ENCODE assay signal across 10 cellular contexts in genomic region chrX:65674351-65674893, GRCh38. TPM values are rescaled to one million over a fixed set of nuclear protein-coding genes. Genes with fewer than 3 reads are reported as not detected.
DNase-seq lines count a peak whose midpoint lies in the region; ATAC-seq and TF ChIP-seq lines count a peak whose summit lies in the region.
"Had no signal": no experiment of that assay in that cellular context is flagged by ENCODE, and none has a peak within 500 bp of the region (broad histone marks: within the 10 kb centered on the region; RNA-seq: fewer than 3 reads in every experiment).

No MANE protein-coding gene starts in this region.

- TF ChIP-seq RAD21 in SK-N-SH (IDR thresholded peaks at IDR 0.05; ENCODE audit: low read length), result no peak

- POLR2A ChIA-PET in SK-N-SH (lab: Yijun Ruan, JAX), result no interaction called here

- DNase-seq in SK-N-SH, result no peak
- no peak for DNase-seq in activated naive CD4-positive, alpha-beta T cell treated with anti-CD3 and anti-CD28 coated beads, Interleukin-2, amount 50 U/mL, for 72 hours (ENCODE audit: low spot score in 2 of 2)
- no peak for DNase-seq in right atrium auricular region (ENCODE audit: low spot score)
- peak in 1 of 2 donors; percentile 21 for DNase-seq in stimulated activated naive CD8-positive, alpha-beta T cell treated with anti-CD3 and anti-CD28 coated beads, Interleukin-15, amount 100 ng/mL, for 72 hours
- no peak for DNase-seq in cerebellar nuclear complex (lab: John Stamatoyannopoulos, UW)
- DNase-seq in NCI-H1930 (lab: John Stamatoyannopoulos, UW), result no peak
- no peak for DNase-seq in pons (ENCODE audit: low spot score)

- H3K9me3 ChIP-seq in SK-N-SH, result no peaks in the 10 kb centered on the region
- H3K9me3 ChIP-seq in right atrium auricular region, result no peaks in the 10 kb centered on the region

- CTCF ChIA-PET in SK-N-SH (lab: Yijun Ruan, JAX), result no interaction called here

- H3K79me2 ChIP-seq in SK-N-SH (ENCODE audit: insufficient read depth), result peaks cover 96% of the 10 kb centered on the region

- ATAC-seq in SK-N-SH treated with all-trans-retinoic acid at 6 μM for 48 hours, result no peak
- ATAC-seq in activated naive CD4-positive, alpha-beta T cell treated with anti-CD3 and anti-CD28 coated beads, Interleukin-2, amount 50 U/mL, for 72 hours, result peak; percentile 28 to 38
- peak; percentile 51 for ATAC-seq in stimulated activated naive CD8-positive, alpha-beta T cell treated with anti-CD3 and anti-CD28 coated beads, Interleukin-15, amount 100 ng/mL, for 72 hours

- H3K36me3 ChIP-seq in SK-N-SH (replicated peaks in 1 of 2; ENCODE audit: control insufficient read depth in 1 of 2, insufficient read depth in 2 of 2, low read length in 1 of 2) (no peaks in the 10 kb centered on the region), right atrium auricular region (no peaks in the 10 kb centered on the region)

- H3K36me3 Mint-ChIP-seq in activated naive CD4-positive, alpha-beta T cell treated with anti-CD3 and anti-CD28 coated beads, Interleukin-2, amount 50 U/mL, for 72 hours, result peaks cover 47 to 61% of the 10 kb centered on the region in 2 donors

- peak overlapping the region; percentile 96 to 99 for H3K27ac Mint-ChIP-seq in activated naive CD4-positive, alpha-beta T cell treated with anti-CD3 and anti-CD28 coated beads, Interleukin-2, amount 50 U/mL, for 72 hours
- H3K27ac Mint-ChIP-seq in stimulated activated naive CD8-positive, alpha-beta T cell treated with anti-CD3 and anti-CD28 coated beads, Interleukin-15, amount 100 ng/mL, for 72 hours, result peak overlapping the region in 1 of 2 donors; percentile 95

- peak overlapping the region; percentile 84 to 95 for H3K4me3 Mint-ChIP-seq in stimulated activated naive CD8-positive, alpha-beta T cell treated with anti-CD3 and anti-CD28 coated beads, Interleukin-15, amount 100 ng/mL, for 72 hours

- H3K27me3 ChIP-seq in SK-N-SH (ENCODE audit: insufficient read depth) (no peaks in the 10 kb centered on the region), right atrium auricular region (no peaks in the 10 kb centered on the region)

- H3K9me3 Mint-ChIP-seq in activated naive CD4-positive, alpha-beta T cell treated with anti-CD3 and anti-CD28 coated beads, Interleukin-2, amount 50 U/mL, for 72 hours, result no peaks in the 10 kb centered on the region
- H3K9me3 Mint-ChIP-seq in stimulated activated naive CD8-positive, alpha-beta T cell treated with anti-CD3 and anti-CD28 coated beads, Interleukin-15, amount 100 ng/mL, for 72 hours, result no peaks in the 10 kb centered on the region

- H4K20me1 ChIP-seq in SK-N-SH (ENCODE audit: insufficient read depth), result peaks cover 49% of the 10 kb centered on the region

- peaks cover 0 to 16% of the 10 kb centered on the region in 2 experiments; a peak in 2 of 4 replicates for H3K4me1 ChIP-seq in SK-N-SH (ENCODE audit: control insufficient read depth in 1 of 2, insufficient read depth in 2 of 2, low read depth in 1 of 2, low read length in 1 of 2)
- H3K4me1 ChIP-seq in right atrium auricular region, result peaks cover 0 to 93% of the 10 kb centered on the region in 2 donors

- no peaks in the 10 kb centered on the region for H3K9me2 ChIP-seq in SK-N-SH

- TF ChIP-seq EP300 in SK-N-SH (IDR thresholded peaks at IDR 0.05; ENCODE audit: borderline replicate concordance in 1 of 2, low read depth in 1 of 2, low read length in 1 of 2), result no peak

- peak overlapping the region in 1 of 2 experiments; percentile 63; a peak in 1 of 4 replicates for H3K27ac ChIP-seq in SK-N-SH (ENCODE audit: low read depth in 2 of 2, low read length in 1 of 2)
- H3K27ac ChIP-seq in right atrium auricular region, result peak overlapping the region; percentile 95 to 99
- H3K27ac ChIP-seq: 22Rv1, SK-N-MC had no signal

- H3K4me3 ChIP-seq in SK-N-SH (ENCODE audit: low read depth in 2 of 2, low read length in 1 of 2), result no peak overlapping the region
- no peak overlapping the region for H3K4me3 ChIP-seq in right atrium auricular region
- H3K4me3 ChIP-seq: SK-N-MC had no signal

- H3F3A ChIP-seq in SK-N-SH (replicated peaks; ENCODE audit: insufficient read depth), result peaks cover 34% of the 10 kb centered on the region

- no peak overlapping the region for H2AFZ ChIP-seq in SK-N-SH (ENCODE audit: low read depth)

- TF ChIP-seq CTCF in SK-N-SH (IDR thresholded peaks at IDR 0.05) (no peak), right atrium auricular region (IDR thresholded peaks at IDR 0.05) (no peak)

- no peaks in the 10 kb centered on the region for H3K27me3 Mint-ChIP-seq in stimulated activated naive CD8-positive, alpha-beta T cell treated with anti-CD3 and anti-CD28 coated beads, Interleukin-15, amount 100 ng/mL, for 72 hours

- H3K9ac ChIP-seq in SK-N-SH, result no peak overlapping the region

- H3K4me2 ChIP-seq in SK-N-SH, result peak overlapping the region; percentile 18; the same call in 1 of the 2 replicates

- peaks cover 78% of the 10 kb centered on the region for H3K4me1 Mint-ChIP-seq in stimulated activated naive CD8-positive, alpha-beta T cell treated with anti-CD3 and anti-CD28 coated beads, Interleukin-15, amount 100 ng/mL, for 72 hours

- 40% methylated on average over 4 of the region's 4 CpGs for WGBS in SK-N-SH (ENCODE audit: low lambda C conversion rate)

TF ChIP-seq in SK-N-SH, 30 proteins besides CTCF, POLR2A, EP300 and RAD21:
- TF ChIP-seq RCOR1 (IDR thresholded peaks at IDR 0.05; ENCODE audit: low read length) (no peak), TCF12 (IDR thresholded peaks at IDR 0.05) (no peak), JUND (IDR thresholded peaks at IDR 0.05) (no peak), FOXJ3 (CRISPR knock-in tag; IDR thresholded peaks at IDR 0.05) (no peak), EZH2phosphoT487 (IDR thresholded peaks at IDR 0.05; ENCODE audit: borderline replicate concordance, low read depth) (no peak), NFIC (IDR thresholded peaks at IDR 0.05; ENCODE audit: borderline replicate concordance) (no peak), PBX3 (IDR thresholded peaks at IDR 0.05) (no peak), CHD2 (IDR thresholded peaks at IDR 0.05; ENCODE audit: low read length, partially characterized antibody) (no peak)
TF ChIP-seq in SK-N-SH: peak in this region for 0.

TF ChIP-seq in SK-N-SH treated with all-trans-retinoic acid at 6 μM for 48 hours, 23 proteins besides CTCF, POLR2A, EP300 and RAD21:
- no peak for TF ChIP-seq ZFP30 (CRISPR knock-in tag; IDR thresholded peaks at IDR 0.05)
- no peak for TF ChIP-seq ZNF8 (CRISPR knock-in tag; IDR thresholded peaks at IDR 0.05)
- no peak for TF ChIP-seq TCF4 (CRISPR knock-in tag; IDR thresholded peaks at IDR 0.05; ENCODE audit: borderline replicate concordance)
- no peak for TF ChIP-seq ISL1 (CRISPR knock-in tag; IDR thresholded peaks at IDR 0.05)
- no peak for TF ChIP-seq PATZ1 (CRISPR knock-in tag; IDR thresholded peaks at IDR 0.05; ENCODE audit: borderline replicate concordance)
- TF ChIP-seq ESRRG (CRISPR knock-in tag; IDR thresholded peaks at IDR 0.05), result no peak

RNA-seq across cellular contexts. Expression of gene MSN, which starts 7.0 kb away (rescaled TPM):
- polyA plus RNA-seq in SK-N-SH (2012; rRNA removed), result 189 and 226 TPM in 2 replicates
- polyA plus RNA-seq in SK-N-SH (2012; cell fraction: cytosol; rRNA removed), result 139 and 159 TPM in 2 replicates
- polyA plus RNA-seq in SK-N-SH (2012; cell fraction: nucleus; rRNA removed), result 133 and 207 TPM in 2 replicates
- total RNA-seq in activated naive CD4-positive, alpha-beta T cell treated with anti-CD3 and anti-CD28 coated beads, Interleukin-2, amount 50 U/mL, for 72 hours, result 100 to 1,000 TPM; 451 to 569 TPM
- 100 to 1,000 TPM; 125 to 256 TPM for total RNA-seq in right atrium auricular region
